Comparison of ENCODE assay signal across 9 cellular contexts in genomic region chr5:149240354-149240998, GRCh38. TPM values are rescaled to one million over a fixed set of nuclear protein-coding genes. Genes with fewer than 3 reads are reported as not detected.
DNase-seq lines count a peak whose midpoint lies in the region; ATAC-seq and TF ChIP-seq lines count a peak whose summit lies in the region.
"Had no signal": no experiment of that assay in that cellular context is flagged by ENCODE, and none has a peak within 500 bp of the region (broad histone marks: within the 10 kb centered on the region; RNA-seq: fewer than 3 reads in every experiment).

No MANE protein-coding gene starts in this region.

- H3K36me3 Mint-ChIP-seq in activated CD8-positive, alpha-beta T cell treated with anti-CD3 and anti-CD28 coated beads, Interleukin-2, amount 10 ng/mL, durations not matched to agents 7 days and 5 days (ENCODE audit: low read depth) = no peaks in the 10 kb centered on the region

- peaks cover 15% of the 10 kb centered on the region for H3K27me3 Mint-ChIP-seq in activated CD8-positive, alpha-beta T cell treated with anti-CD3 and anti-CD28 coated beads, Interleukin-2, amount 10 ng/mL, durations not matched to agents 7 days and 5 days (ENCODE audit: low read depth)

- no peak overlapping the region for H3K4me3 ChIP-seq in right cardiac atrium (ENCODE audit: low read length)

- ATAC-seq in HG02943 (IDR thresholded peaks at IDR 0.05; ENCODE audit: low read depth, unreplicated experiment) = peak; percentile 62
- ATAC-seq in activated CD8-positive, alpha-beta T cell treated with anti-CD3 and anti-CD28 coated beads, Interleukin-2, amount 10 ng/mL, durations not matched to agents 7 days and 5 days = peak; percentile 79
- ATAC-seq in right cardiac atrium = no peak

- intact Hi-C loops in right cardiac atrium (cut with DNase I) = no loop called here

- POLR2A ChIA-PET in activated CD8-positive, alpha-beta T cell treated with anti-CD3 and anti-CD28 coated beads, Interleukin-2, amount 10 ng/mL, durations not matched to agents 7 days and 5 days (lab: Charles Lee) = interaction anchor here (1.4 kb wide), 1 partner anchor 10 kb away, joined by 3 read pairs; no protein-coding TSS in a partner anchor

- TF ChIP-seq CTCF in GM10266 (IDR thresholded peaks at IDR 0.05; ENCODE audit: control insufficient read depth, insufficient read depth, low read depth, missing control alignments) = no peak

- 62% methylated on average over 13 of the region's 13 CpGs for WGBS in right cardiac atrium

- no peaks in the 10 kb centered on the region for H3K9me3 Mint-ChIP-seq in activated CD8-positive, alpha-beta T cell treated with anti-CD3 and anti-CD28 coated beads, Interleukin-2, amount 10 ng/mL, durations not matched to agents 7 days and 5 days (ENCODE audit: insufficient read depth)

- DNase-seq in activated CD8-positive, alpha-beta T cell treated with anti-CD3 and anti-CD28 coated beads, Interleukin-2, amount 10 ng/mL, durations not matched to agents 7 days and 5 days = peak; percentile 79
- DNase-seq in right cardiac atrium = peak; percentile 38 to 68 (median 65)
- DNase-seq in stimulated activated CD8-positive, alpha-beta memory T cell treated with anti-CD3 and anti-CD28 coated beads, Interleukin-7, amount 100 ng/mL, for 4 hours (ENCODE audit: low read depth in 2 of 2) = peak; percentile 57 to 75
- no peak for DNase-seq in NCI-H446 treated with DMSO at 0.1 percent for 48 hours (lab: John Stamatoyannopoulos, UW)
- DNase-seq in GM10266 (ENCODE audit: extremely low spot score) = no peak
- no peak for DNase-seq in NCI-H2107 (lab: John Stamatoyannopoulos, UW)
- no peak for DNase-seq in GDM1 (lab: John Stamatoyannopoulos, UW)

- H3K4me3 Mint-ChIP-seq in activated CD8-positive, alpha-beta T cell treated with anti-CD3 and anti-CD28 coated beads, Interleukin-2, amount 10 ng/mL, durations not matched to agents 7 days and 5 days = no peak overlapping the region

- peaks cover 12% of the 10 kb centered on the region for H3K4me1 Mint-ChIP-seq in activated CD8-positive, alpha-beta T cell treated with anti-CD3 and anti-CD28 coated beads, Interleukin-2, amount 10 ng/mL, durations not matched to agents 7 days and 5 days (ENCODE audit: low read depth)

- no peaks in the 10 kb centered on the region for H3K9me3 ChIP-seq in right cardiac atrium (ENCODE audit: control insufficient read depth, low read length)

- peaks cover 3% of the 10 kb centered on the region for H3K4me1 ChIP-seq in right cardiac atrium (ENCODE audit: control insufficient read depth, insufficient read depth, low read length)

- H3K27me3 ChIP-seq in right cardiac atrium (ENCODE audit: control insufficient read depth, insufficient read depth) = no peaks in the 10 kb centered on the region

- H3K27ac Mint-ChIP-seq in activated CD8-positive, alpha-beta T cell treated with anti-CD3 and anti-CD28 coated beads, Interleukin-2, amount 10 ng/mL, durations not matched to agents 7 days and 5 days = peak overlapping the region; percentile 80

- H3K27ac ChIP-seq in right cardiac atrium (ENCODE audit: low read length) = no peak overlapping the region

- CTCF ChIA-PET in activated CD8-positive, alpha-beta T cell treated with anti-CD3 and anti-CD28 coated beads, Interleukin-2, amount 10 ng/mL, durations not matched to agents 7 days and 5 days (lab: Charles Lee) = interaction anchor here (1.2 to 1.5 kb wide), 2 partner anchors 99 to 125 kb away, joined by 3 to 7 read pairs; partner anchors contain the start of gene ABLIM3

RNA-seq across cellular contexts. Expression of gene AFAP1L1, which starts 31.2 kb away (rescaled TPM):
- total RNA-seq in activated CD8-positive, alpha-beta T cell treated with anti-CD3 and anti-CD28 coated beads, Interleukin-2, amount 10 ng/mL, durations not matched to agents 7 days and 5 days = not detected
- total RNA-seq in right cardiac atrium = 10 to 100 TPM; 36.9 to 59.7 (median 42.7) TPM
- polyA plus RNA-seq in right cardiac atrium = 26.2 TPM
- total RNA-seq: T-helper 1 cell treated with Interleukin-12 subunit alpha and Interleukin-12 subunit beta and Interleukin-4 antibody, amounts not matched to agents 30 ng/mL and 1 ng/mL, for 36 hours had no signal

Comparison
In these comparisons a context has a peak if more than half of its experiments do, and no peak if none do; other contexts are left out.
1. ATAC-seq: peak in HG02943 (single experiment) and activated CD8-positive, alpha-beta T cell treated with anti-CD3 and anti-CD28 coated beads, Interleukin-2, amount 10 ng/mL, durations not matched to agents 7 days and 5 days (single experiment); none in right cardiac atrium (0 of 2).
2. DNase-seq: peak in activated CD8-positive, alpha-beta T cell treated with anti-CD3 and anti-CD28 coated beads, Interleukin-2, amount 10 ng/mL, durations not matched to agents 7 days and 5 days (single experiment), right cardiac atrium (3 of 3) and stimulated activated CD8-positive, alpha-beta memory T cell treated with anti-CD3 and anti-CD28 coated beads, Interleukin-7, amount 100 ng/mL, for 4 hours (2 of 2); none in NCI-H446 treated with DMSO at 0.1 percent for 48 hours (single experiment), GM10266 (single experiment), NCI-H2107 (single experiment) and GDM1 (single experiment).
3. RNA of gene AFAP1L1, which starts 31.2 kb away (total RNA-seq): 36.9 to 59.7 TPM in right cardiac atrium; not detected in activated CD8-positive, alpha-beta T cell treated with anti-CD3 and anti-CD28 coated beads, Interleukin-2, amount 10 ng/mL, durations not matched to agents 7 days and 5 days; every median in the first group is over 10 times any median in the second.